ENCODE assay signal across 29 cellular contexts in genomic region chr4:150482581-150482980, GRCh38.
"Had no signal": no experiment of that assay in that cellular context is flagged by ENCODE, and none has a peak within 500 bp of the region (broad histone marks: within the 10 kb centered on the region; RNA-seq: fewer than 3 reads in every experiment).

No MANE protein-coding gene starts in this region.

- DNase-seq: activated CD4-positive, alpha-beta T cell treated with anti-CD3 and anti-CD28 coated beads for 36 hours; activated CD4-positive, alpha-beta T cell treated with anti-CD3 and anti-CD28 coated beads, Interleukin-2, amount 10 ng/mL, durations not matched to agents 7 days and 5 days; activated CD4-positive, alpha-beta T cell treated with anti-CD3 and anti-CD28 coated beads, Interleukin-2, amount 50 U/mL, for 48 hours; activated CD8-positive, alpha-beta memory T cell treated with anti-CD3 and anti-CD28 coated beads, Interleukin-2, amount 50 U/mL, for 4 hours; activated CD8-positive, alpha-beta T cell treated with anti-CD3 and anti-CD28 coated beads, Interleukin-2, amount 10 ng/mL, durations not matched to agents 7 days and 5 days; activated gamma-delta T cell treated with Interleukin-2 at 50 U/mL for 16 hours; activated naive CD4-positive, alpha-beta T cell treated with anti-CD3 and anti-CD28 coated beads for 36 hours; activated T-cell treated with anti-CD3 and anti-CD28 coated beads for 4 hours; activated T-cell treated with anti-CD3 and anti-CD28 coated beads, Interleukin-2, amount 50 U/mL, for 4 hours; adrenal gland; central memory CD4-positive, alpha-beta T cell; MM.1S; MV-4-11; NCI-H1092; NCI-H1417; NCI-H146; NCI-H187; NCI-H2029 treated with DMSO at 0.1 percent for 48 hours; NCI-H2107; NCI-H2171; NCI-H510A; NCI-H526; NCI-H748 treated with DMSO at 0.1 percent for 48 hours; NK-92 treated with Interleukin-12 subunit alpha and Interleukin-12 subunit beta, amount 100 ng/mL, for 24 hours; PC-3; Peyer's patch; RPMI8226; SHP77 treated with DMSO at 0.1 percent for 48 hours; SK-N-SH had no signal
